In the genomic region with DNA sequence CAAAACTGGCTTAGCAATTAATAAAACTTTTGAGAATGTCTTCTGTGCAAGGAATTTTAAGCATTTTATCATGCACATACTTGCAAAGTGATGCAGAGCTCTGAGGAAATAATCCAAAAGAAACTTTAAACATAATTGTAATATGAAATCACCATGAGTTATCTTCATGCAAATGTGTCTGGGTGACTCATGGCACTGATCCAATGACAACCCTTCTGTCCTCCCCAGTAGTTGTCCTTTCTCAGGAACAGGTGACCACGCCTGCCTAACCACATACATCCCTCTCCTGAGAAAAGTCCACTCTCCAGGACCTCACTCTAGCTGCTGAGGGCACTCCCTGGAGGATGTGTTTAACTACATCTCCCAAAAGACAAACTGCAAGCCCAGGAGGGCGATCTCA, we compare ENCODE assay signal across 11 cellular contexts.
A peak's percentile ranks its signal among the peaks of the same experiment; 100 is the strongest.
DNase-seq lines count a peak whose midpoint lies in the region; ATAC-seq, FAIRE-seq and TF ChIP-seq lines count a peak whose summit lies in the region.
"Had no signal": no experiment of that assay in that cellular context is flagged by ENCODE, and none has a peak within 500 bp of the region (broad histone marks: within the 10 kb centered on the region; RNA-seq: fewer than 3 reads in every experiment).

No MANE protein-coding gene starts in this region.

- H3K4me3 ChIP-seq in bronchial epithelial cell (ENCODE audit: low read depth, low read length) = no peak overlapping the region
- no peak overlapping the region for H3K4me3 ChIP-seq in lower lobe of right lung
- H3K4me3 ChIP-seq: thoracic aorta had no signal

- TF ChIP-seq CTCF in bronchial epithelial cell (IDR thresholded peaks at IDR 0.05; ENCODE audit: insufficient read depth, low read length, severe bottlenecking) (no peak), lower lobe of right lung (IDR thresholded peaks at IDR 0.05) (no peak), glutamatergic neuron (IDR thresholded peaks at IDR 0.05; ENCODE audit: partially characterized antibody, unreplicated experiment) (no peak)

- H3K4me1 Mint-ChIP-seq in glutamatergic neuron (ENCODE audit: low read depth, unreplicated experiment) = no peaks in the 10 kb centered on the region
- H3K4me1 Mint-ChIP-seq: memory B cell had no signal

- H3K4me3 Mint-ChIP-seq in glutamatergic neuron (ENCODE audit: unreplicated experiment) = no peak overlapping the region
- H3K4me3 Mint-ChIP-seq: memory B cell had no signal

- no peaks in the 10 kb centered on the region for H3K27me3 Mint-ChIP-seq in glutamatergic neuron (ENCODE audit: unreplicated experiment)

- no peaks in the 10 kb centered on the region for H3K4me1 ChIP-seq in lower lobe of right lung

- H3K9me3 Mint-ChIP-seq in glutamatergic neuron (ENCODE audit: unreplicated experiment) = no peaks in the 10 kb centered on the region

- intact Hi-C loops in lower lobe of right lung (cut with DNase I) = no loop called here

- ATAC-seq in lower lobe of right lung (peak; percentile 58 to 86), GM21526 (IDR thresholded peaks at IDR 0.05; ENCODE audit: low FRiP score, unreplicated experiment) (no peak)

- FAIRE-seq in bronchial epithelial cell (lab: Jason Lieb, UNC) = peak; percentile 66

- no peaks in the 10 kb centered on the region for H3K36me3 Mint-ChIP-seq in glutamatergic neuron (ENCODE audit: unreplicated experiment)
- H3K36me3 Mint-ChIP-seq: memory B cell had no signal

- H3K27me3 ChIP-seq in bronchial epithelial cell (ENCODE audit: control insufficient read depth, insufficient read depth, low read length) (no peaks in the 10 kb centered on the region), lower lobe of right lung (ENCODE audit: low read depth) (no peaks in the 10 kb centered on the region)

- no peak overlapping the region for H3K27ac ChIP-seq in lower lobe of right lung
- H3K27ac ChIP-seq: thoracic aorta had no signal

- H3K36me3 ChIP-seq in bronchial epithelial cell (ENCODE audit: control insufficient read depth, insufficient read depth, low read length) (no peaks in the 10 kb centered on the region), lower lobe of right lung (no peaks in the 10 kb centered on the region)
- H3K36me3 ChIP-seq: thoracic aorta had no signal

- no peak overlapping the region for H3K27ac Mint-ChIP-seq in glutamatergic neuron (ENCODE audit: unreplicated experiment)
- H3K27ac Mint-ChIP-seq: memory B cell had no signal

- H3K9me3 ChIP-seq in lower lobe of right lung = no peaks in the 10 kb centered on the region
- H3K9me3 ChIP-seq: thoracic aorta had no signal

- DNase-seq in COLO829 (ENCODE audit: low spot score) (peak; percentile 56), LHCN-M2 (ENCODE audit: low read depth) (peak; percentile 95), bronchial epithelial cell (ENCODE audit: low read depth) (peak; percentile 96), lower lobe of right lung (no peak), 8988T (no peak), glutamatergic neuron (no peak), NAMALWA (ENCODE audit: low spot score) (no peak)
- DNase-seq: NCI-H187 had no signal

Comparison
In these comparisons a context has a peak if more than half of its experiments do, and no peak if none do; other contexts are left out.
1. DNase-seq: peak in COLO829 (single experiment), LHCN-M2 (single experiment) and bronchial epithelial cell (single experiment); none in lower lobe of right lung (single experiment), 8988T (single experiment), glutamatergic neuron (single experiment) and NAMALWA (single experiment).